ENCODE assay signal across 1 cellular context in genomic region chr3:71601811-71602210, GRCh38.
TF ChIP-seq lines count a peak whose summit lies in the region.

No MANE protein-coding gene starts in this region.

TF ChIP-seq in HepG2, 621 proteins besides CTCF, POLR2A, EP300 and RAD21 (continued from another document):
- TF ChIP-seq CREB1 (IDR thresholded peaks at IDR 0.05) (peak; percentile 54; the same call in 1 of the 2 replicates), CREB1 (CRISPR knock-in tag; IDR thresholded peaks at IDR 0.05) (no peak)
